ENCODE assay signal across 18 cellular contexts in the genomic region with DNA sequence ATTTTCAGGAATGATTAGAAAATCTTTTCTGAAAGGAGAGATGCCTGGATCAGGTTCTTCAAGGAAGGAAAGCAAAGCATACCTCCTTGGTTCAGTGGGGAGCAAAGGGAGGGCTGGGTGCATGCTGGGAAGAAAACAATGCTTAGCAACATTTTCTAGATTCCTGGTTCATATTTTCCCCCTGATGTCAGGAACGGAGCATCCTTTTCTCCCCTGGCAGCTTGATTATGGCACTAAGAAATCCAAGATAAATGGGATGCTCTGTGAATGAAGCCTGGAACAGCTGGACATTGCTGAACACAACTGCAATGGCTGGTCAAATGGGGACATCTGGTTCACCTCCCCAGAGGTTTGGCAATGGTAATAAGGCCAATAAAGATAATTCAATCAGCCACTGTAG. TPM values are rescaled to one million over a fixed set of nuclear protein-coding genes. Genes with fewer than 3 reads are reported as not detected.
DNase-seq lines count a peak whose midpoint lies in the region; ATAC-seq, FAIRE-seq and TF ChIP-seq lines count a peak whose summit lies in the region.
"Had no signal": no experiment of that assay in that cellular context is flagged by ENCODE, and none has a peak within 500 bp of the region (broad histone marks: within the 10 kb centered on the region; RNA-seq: fewer than 3 reads in every experiment).

No MANE protein-coding gene starts in this region.

- no peaks in the 10 kb centered on the region for H3K36me3 Mint-ChIP-seq in astrocyte (ENCODE audit: low read depth, unreplicated experiment)
- H3K36me3 Mint-ChIP-seq: CD4-positive, CD25-positive, alpha-beta regulatory T cell had no signal

- no peak overlapping the region for H2BK15ac ChIP-seq in mesendoderm (replicated peaks; ENCODE audit: low read depth)

- H3K18ac ChIP-seq in mesendoderm (ENCODE audit: low read length), result no peak overlapping the region

- H3K27ac Mint-ChIP-seq in astrocyte (ENCODE audit: unreplicated experiment), result peak overlapping the region; percentile 16
- H3K27ac Mint-ChIP-seq: CD4-positive, CD25-positive, alpha-beta regulatory T cell had no signal

- H3K9ac ChIP-seq in astrocyte (ENCODE audit: low read length), result no peak overlapping the region
- H3K9ac ChIP-seq in mesendoderm (ENCODE audit: low read length), result no peak overlapping the region

- no peaks in the 10 kb centered on the region for H4K20me1 ChIP-seq in astrocyte (ENCODE audit: insufficient read depth, low read length)

- H2BK5ac ChIP-seq in mesendoderm (ENCODE audit: low read length), result no peak overlapping the region

- WGBS in mesendoderm (ENCODE audit: extremely low coverage, insufficient coverage, low lambda C conversion rate), result no CpG with 5 or more reads among the region's 1 CpG

- peaks cover 15% of the 10 kb centered on the region for H3K27me3 Mint-ChIP-seq in astrocyte (ENCODE audit: low read depth, unreplicated experiment)

- H3K27me3 ChIP-seq in astrocyte (ENCODE audit: insufficient read depth, low read length) (no peaks in the 10 kb centered on the region), mesendoderm (ENCODE audit: insufficient read depth, low read length, poor library complexity) (no peaks in the 10 kb centered on the region), WERI-Rb-1 (ENCODE audit: insufficient read depth, low read depth, severe bottlenecking) (no peaks in the 10 kb centered on the region)
- H3K27me3 ChIP-seq: MG63 had no signal

- H2AK5ac ChIP-seq in mesendoderm (ENCODE audit: low read length), result no peak overlapping the region

- H3K4me1 ChIP-seq in astrocyte (ENCODE audit: insufficient read depth, low read length) (peaks cover 13% of the 10 kb centered on the region), mesendoderm (ENCODE audit: control insufficient read depth, low read depth, low read length) (peaks cover 4% of the 10 kb centered on the region)
- H3K4me1 ChIP-seq: Caco-2 had no signal

- H3K4ac ChIP-seq in mesendoderm (ENCODE audit: low read depth, low read length), result no peak overlapping the region

- H3K79me2 ChIP-seq in astrocyte (ENCODE audit: insufficient read depth, low read length) (no peaks in the 10 kb centered on the region), mesendoderm (ENCODE audit: control insufficient read depth, insufficient read depth, low read length) (no peaks in the 10 kb centered on the region)

- H3K4me1 Mint-ChIP-seq in astrocyte (ENCODE audit: low read depth, unreplicated experiment), result peaks cover 21% of the 10 kb centered on the region
- H3K4me1 Mint-ChIP-seq: CD4-positive, CD25-positive, alpha-beta regulatory T cell had no signal

- H4K5ac ChIP-seq in mesendoderm (ENCODE audit: low read length), result no peak overlapping the region

- DNase-seq in AG08396 (ENCODE audit: low spot score), result peak; percentile 25
- peak; percentile 55 for DNase-seq in GM03348 (ENCODE audit: low spot score)
- DNase-seq in astrocyte (ENCODE audit: low read depth), result no peak
- DNase-seq in mesendoderm, result peak; percentile 79
- no peak for DNase-seq in SIG-M5 (lab: John Stamatoyannopoulos, UW)
- no peak for DNase-seq in WERI-Rb-1
- no peak for DNase-seq in coronary artery (ENCODE audit: low spot score)
- DNase-seq: Caco-2; CD4-positive, CD25-positive, alpha-beta regulatory T cell; MG63; NCI-H1092; NCI-H226; NCI-H524 treated with DMSO at 0.1 percent for 48 hours; SHP77 had no signal

- H3K9me3 ChIP-seq in astrocyte (ENCODE audit: insufficient read depth, low read depth, low read length) (no peaks in the 10 kb centered on the region), WERI-Rb-1 (ENCODE audit: severe bottlenecking) (no peaks in the 10 kb centered on the region)
- H3K9me3 ChIP-seq: Caco-2, MG63 had no signal

- no peak overlapping the region for H3K23ac ChIP-seq in mesendoderm (ENCODE audit: low read length)

- no peak overlapping the region for H3K56ac ChIP-seq in mesendoderm (ENCODE audit: low read length)

- TF ChIP-seq CTCF in astrocyte (IDR thresholded peaks at IDR 0.05; ENCODE audit: insufficient read depth, low read depth, low read length) (no peak), WERI-Rb-1 (IDR thresholded peaks at IDR 0.05; ENCODE audit: low read depth, low read length) (no peak), coronary artery (IDR thresholded peaks at IDR 0.05) (no peak)

- no peak overlapping the region for H4K8ac ChIP-seq in mesendoderm (ENCODE audit: low read depth, low read length)

- no peak overlapping the region for H3K4me2 ChIP-seq in astrocyte (ENCODE audit: low read length)
- H3K4me2 ChIP-seq in mesendoderm (ENCODE audit: low read length), result no peak overlapping the region

- no peaks in the 10 kb centered on the region for H3K79me1 ChIP-seq in mesendoderm (ENCODE audit: low read length)

- no peaks in the 10 kb centered on the region for H3K9me3 Mint-ChIP-seq in astrocyte (ENCODE audit: unreplicated experiment)
- H3K9me3 Mint-ChIP-seq: CD4-positive, CD25-positive, alpha-beta regulatory T cell had no signal

- H2BK120ac ChIP-seq in mesendoderm (ENCODE audit: low read depth, low read length), result no peak overlapping the region

- H3K36me3 ChIP-seq in astrocyte (ENCODE audit: insufficient read depth, low read length) (no peaks in the 10 kb centered on the region), mesendoderm (ENCODE audit: control insufficient read depth, insufficient read depth, low read length) (no peaks in the 10 kb centered on the region), WERI-Rb-1 (no peaks in the 10 kb centered on the region)
- H3K36me3 ChIP-seq: MG63 had no signal

- ATAC-seq in HG02623 (IDR thresholded peaks at IDR 0.05; ENCODE audit: unreplicated experiment), result no peak
- ATAC-seq: HepG2 had no signal

- H3K4me3 ChIP-seq in astrocyte (ENCODE audit: insufficient read depth, low read depth, low read length) (no peak overlapping the region), mesendoderm (ENCODE audit: low read length) (no peak overlapping the region), WERI-Rb-1 (ENCODE audit: low read depth, low read length) (no peak overlapping the region), coronary artery (no peak overlapping the region)
- H3K4me3 ChIP-seq: MG63 had no signal

- FAIRE-seq in astrocyte (lab: Jason Lieb, UNC), result no peak
- FAIRE-seq: A204.1, HepG2, RCC 7860 had no signal

- H3K4me3 Mint-ChIP-seq in astrocyte (ENCODE audit: unreplicated experiment), result no peak overlapping the region
- H3K4me3 Mint-ChIP-seq: CD4-positive, CD25-positive, alpha-beta regulatory T cell had no signal

- H3K27ac ChIP-seq in astrocyte (ENCODE audit: low read depth, low read length), result no peak overlapping the region
- H3K27ac ChIP-seq in mesendoderm (ENCODE audit: low read depth, low read length), result no peak overlapping the region
- no peak overlapping the region for H3K27ac ChIP-seq in WERI-Rb-1
- no peak overlapping the region for H3K27ac ChIP-seq in coronary artery

- H2AFZ ChIP-seq in astrocyte (ENCODE audit: low read depth, low read length), result no peak overlapping the region

RNA-seq across cellular contexts. Expression of a gene that starts 50.9 kb away (rescaled TPM):
- total RNA-seq in astrocyte, result 0.10 TPM in 1 of 2 replicates, not detected in the other
- 1.6 TPM for polyA plus RNA-seq in mesendoderm (2013, experiment 1 of 2)
- polyA plus RNA-seq in mesendoderm (2013, experiment 2 of 2), result 1.4 TPM
- total RNA-seq: Caco-2; CD4-positive, CD25-positive, alpha-beta regulatory T cell; HepG2 had no signal
- polyA plus RNA-seq: CD4-positive, CD25-positive, alpha-beta regulatory T cell; HepG2 had no signal

Comparison
In these comparisons a context has a peak if more than half of its experiments do, and no peak if none do; other contexts are left out.
1. DNase-seq: peak in AG08396 (single experiment), GM03348 (single experiment) and mesendoderm (single experiment); none in astrocyte (single experiment), SIG-M5 (single experiment), WERI-Rb-1 (single experiment) and coronary artery (single experiment).